2 cellular contexts compared by ENCODE assay signal in the genomic region with DNA sequence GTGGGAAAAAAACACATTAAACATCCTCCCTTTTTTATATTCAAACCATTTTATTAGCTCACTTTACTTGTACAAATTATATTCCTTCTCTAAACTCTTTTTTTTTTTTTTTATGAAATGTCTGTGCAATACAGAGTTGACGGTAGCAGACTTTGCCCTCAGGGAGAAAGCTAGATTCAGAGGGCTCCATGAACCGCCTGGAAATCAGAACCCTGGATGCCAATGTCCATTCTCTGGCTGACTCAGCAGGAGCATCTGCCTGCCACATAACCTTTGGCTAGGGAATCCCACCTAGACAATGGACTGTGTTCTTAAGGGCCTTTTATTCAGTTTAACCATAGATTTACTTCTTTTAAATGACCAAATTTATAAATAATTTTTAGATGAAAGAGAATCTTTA.
TF ChIP-seq lines count a peak whose summit lies in the region.

No MANE protein-coding gene starts in this region.

TF ChIP-seq in liver, 16 proteins besides CTCF, POLR2A, EP300 and RAD21:
- TF ChIP-seq, protein P1, sequence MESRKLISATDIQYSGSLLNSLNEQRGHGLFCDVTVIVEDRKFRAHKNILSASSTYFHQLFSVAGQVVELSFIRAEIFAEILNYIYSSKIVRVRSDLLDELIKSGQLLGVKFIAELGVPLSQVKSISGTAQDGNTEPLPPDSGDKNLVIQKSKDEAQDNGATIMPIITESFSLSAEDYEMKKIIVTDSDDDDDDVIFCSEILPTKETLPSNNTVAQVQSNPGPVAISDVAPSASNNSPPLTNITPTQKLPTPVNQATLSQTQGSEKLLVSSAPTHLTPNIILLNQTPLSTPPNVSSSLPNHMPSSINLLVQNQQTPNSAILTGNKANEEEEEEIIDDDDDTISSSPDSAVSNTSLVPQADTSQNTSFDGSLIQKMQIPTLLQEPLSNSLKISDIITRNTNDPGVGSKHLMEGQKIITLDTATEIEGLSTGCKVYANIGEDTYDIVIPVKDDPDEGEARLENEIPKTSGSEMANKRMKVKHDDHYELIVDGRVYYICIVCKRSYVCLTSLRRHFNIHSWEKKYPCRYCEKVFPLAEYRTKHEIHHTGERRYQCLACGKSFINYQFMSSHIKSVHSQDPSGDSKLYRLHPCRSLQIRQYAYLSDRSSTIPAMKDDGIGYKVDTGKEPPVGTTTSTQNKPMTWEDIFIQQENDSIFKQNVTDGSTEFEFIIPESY (IDR thresholded peaks at IDR 0.05) = no peak
- TF ChIP-seq JUND (IDR thresholded peaks at IDR 0.05) (no peak), REST (IDR thresholded peaks at IDR 0.05) (peak; percentile 21), GABPA (IDR thresholded peaks at IDR 0.05 in 1 of 2, conservative IDR thresholded peaks at IDR 0.05 in 1 of 2) (no peak), RXRA (IDR thresholded peaks at IDR 0.05) (peak in 1 of 2 donors; percentile 38), HNF4G (IDR thresholded peaks at IDR 0.05) (no peak), MAX (IDR thresholded peaks at IDR 0.05) (no peak), FOXA2 (IDR thresholded peaks at IDR 0.05) (no peak), HNF4A (conservative IDR thresholded peaks at IDR 0.05) (peak; percentile 59 to 90), TAF1 (conservative IDR thresholded peaks at IDR 0.05) (no peak), SP1 (IDR thresholded peaks at IDR 0.05) (no peak), NR2F2 (IDR thresholded peaks at IDR 0.05) (no peak), YY1 (IDR thresholded peaks at IDR 0.05) (peak; percentile 44), EGR1 (IDR thresholded peaks at IDR 0.05; ENCODE audit: low read depth in 2 of 2) (no peak), FOXA1 (IDR thresholded peaks at IDR 0.05) (no peak)
- TF ChIP-seq, protein P2, sequence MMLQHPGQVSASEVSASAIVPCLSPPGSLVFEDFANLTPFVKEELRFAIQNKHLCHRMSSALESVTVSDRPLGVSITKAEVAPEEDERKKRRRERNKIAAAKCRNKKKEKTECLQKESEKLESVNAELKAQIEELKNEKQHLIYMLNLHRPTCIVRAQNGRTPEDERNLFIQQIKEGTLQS (IDR thresholded peaks at IDR 0.05) = no peak

TF ChIP-seq in HepG2, 621 proteins besides CTCF, POLR2A, EP300 and RAD21 (continued from another document):
- TF ChIP-seq ZNF431 (CRISPR knock-in tag; IDR thresholded peaks at IDR 0.05; ENCODE audit: borderline replicate concordance, low read depth) = no peak
- no peak for TF ChIP-seq PAX8 (CRISPR knock-in tag; IDR thresholded peaks at IDR 0.05; ENCODE audit: borderline replicate concordance)
- no peak for TF ChIP-seq NFAT5 (CRISPR knock-in tag; IDR thresholded peaks at IDR 0.05)
- no peak for TF ChIP-seq TMF1 (CRISPR knock-in tag; IDR thresholded peaks at IDR 0.05; ENCODE audit: low read depth)
- TF ChIP-seq ZNF230 (CRISPR knock-in tag; IDR thresholded peaks at IDR 0.05) = no peak
- TF ChIP-seq ZSCAN31 (CRISPR knock-in tag; IDR thresholded peaks at IDR 0.05; ENCODE audit: low read depth) = no peak
- TF ChIP-seq NFIB (CRISPR knock-in tag; IDR thresholded peaks at IDR 0.05; ENCODE audit: borderline replicate concordance) = no peak
- no peak for TF ChIP-seq RBM39 (IDR thresholded peaks at IDR 0.05; ENCODE audit: low read depth, low read length, poor library complexity, severe bottlenecking)
TF ChIP-seq in HepG2: peak in this region for 0.
